1 cellular context compared by ENCODE assay signal in the genomic region with DNA sequence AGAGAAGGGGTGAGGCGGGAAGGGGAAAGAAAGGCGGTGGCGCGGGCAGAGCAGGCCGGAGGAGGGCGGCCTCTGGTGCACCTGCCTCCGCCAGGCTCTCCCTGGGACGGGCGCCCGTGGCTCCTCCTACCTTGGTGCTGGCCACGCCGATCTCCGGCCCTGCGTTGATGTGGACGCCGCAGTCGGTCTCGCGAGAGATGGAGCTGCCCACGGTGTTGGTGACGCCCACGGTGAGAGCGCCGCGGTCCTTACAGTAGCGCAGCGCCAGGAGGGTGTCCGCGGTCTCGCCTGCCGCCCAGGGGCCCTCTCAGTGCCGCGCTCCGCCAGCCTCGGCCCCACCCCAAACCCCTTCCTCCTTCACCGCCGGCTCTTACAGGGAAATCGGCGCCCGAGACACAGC.
TF ChIP-seq lines count a peak whose summit lies in the region.

No MANE protein-coding gene starts in this region.

TF ChIP-seq in HepG2, 621 proteins besides CTCF, POLR2A, EP300 and RAD21 (continued from another document):
- TF ChIP-seq, protein P1, sequence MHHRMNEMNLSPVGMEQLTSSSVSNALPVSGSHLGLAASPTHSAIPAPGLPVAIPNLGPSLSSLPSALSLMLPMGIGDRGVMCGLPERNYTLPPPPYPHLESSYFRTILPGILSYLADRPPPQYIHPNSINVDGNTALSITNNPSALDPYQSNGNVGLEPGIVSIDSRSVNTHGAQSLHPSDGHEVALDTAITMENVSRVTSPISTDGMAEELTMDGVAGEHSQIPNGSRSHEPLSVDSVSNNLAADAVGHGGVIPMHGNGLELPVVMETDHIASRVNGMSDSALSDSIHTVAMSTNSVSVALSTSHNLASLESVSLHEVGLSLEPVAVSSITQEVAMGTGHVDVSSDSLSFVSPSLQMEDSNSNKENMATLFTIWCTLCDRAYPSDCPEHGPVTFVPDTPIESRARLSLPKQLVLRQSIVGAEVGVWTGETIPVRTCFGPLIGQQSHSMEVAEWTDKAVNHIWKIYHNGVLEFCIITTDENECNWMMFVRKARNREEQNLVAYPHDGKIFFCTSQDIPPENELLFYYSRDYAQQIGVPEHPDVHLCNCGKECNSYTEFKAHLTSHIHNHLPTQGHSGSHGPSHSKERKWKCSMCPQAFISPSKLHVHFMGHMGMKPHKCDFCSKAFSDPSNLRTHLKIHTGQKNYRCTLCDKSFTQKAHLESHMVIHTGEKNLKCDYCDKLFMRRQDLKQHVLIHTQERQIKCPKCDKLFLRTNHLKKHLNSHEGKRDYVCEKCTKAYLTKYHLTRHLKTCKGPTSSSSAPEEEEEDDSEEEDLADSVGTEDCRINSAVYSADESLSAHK (CRISPR knock-in tag; IDR thresholded peaks at IDR 0.05; ENCODE audit: borderline replicate concordance), result no peak
- TF ChIP-seq EEA1 (CRISPR knock-in tag; IDR thresholded peaks at IDR 0.05; ENCODE audit: borderline replicate concordance), result no peak
